19 cellular contexts compared by ENCODE assay signal in genomic region chr10:3787816-3788215, GRCh38. TPM values are rescaled to one million over a fixed set of nuclear protein-coding genes. Genes with fewer than 3 reads are reported as not detected.
DNase-seq lines count a peak whose midpoint lies in the region; ATAC-seq, FAIRE-seq and TF ChIP-seq lines count a peak whose summit lies in the region.
"Had no signal": no experiment of that assay in that cellular context is flagged by ENCODE, and none has a peak within 500 bp of the region (broad histone marks: within the 10 kb centered on the region; RNA-seq: fewer than 3 reads in every experiment).

No MANE protein-coding gene starts in this region.

- FAIRE-seq in small intestine (lab: Jason Lieb, UNC): no peak
- FAIRE-seq: endothelial cell of umbilical vein had no signal

- H3K36me3 Mint-ChIP-seq in activated naive CD4-positive, alpha-beta T cell treated with anti-CD3 and anti-CD28 coated beads, Interleukin-2, amount 50 U/mL, for 24 hours: peaks cover 21% of the 10 kb centered on the region
- H3K36me3 Mint-ChIP-seq in T-cell: peaks cover 23% of the 10 kb centered on the region
- H3K36me3 Mint-ChIP-seq in activated T-helper 1 cell treated with anti-CD3 and anti-CD28 coated beads, Interleukin-12 subunit alpha, Interleukin-12 subunit beta, Interleukin-2, Interleukin-4 antibody, amounts not matched to agents 30 ng/mL and 10 ng/mL and 1 ng/mL, durations not matched to agents 14 hours and 24 hours and 36 hours (ENCODE audit: low read depth): peaks cover 25% of the 10 kb centered on the region

- H3K27me3 ChIP-seq in esophagus muscularis mucosa: no peaks in the 10 kb centered on the region
- H3K27me3 ChIP-seq in small intestine (ENCODE audit: control insufficient read depth in 2 of 2, insufficient read depth in 2 of 2, low read length in 2 of 2): no peaks in the 10 kb centered on the region
- H3K27me3 ChIP-seq: left lung, vagina had no signal

- POLR2A ChIA-PET in T-cell (lab: Charles Lee): interaction anchor here in 1 of 2 donors (0.6 kb wide), 1 partner anchor 100 kb away, joined by 4 read pairs; no protein-coding TSS in a partner anchor

- no peak overlapping the region for H3K4me3 Mint-ChIP-seq in activated naive CD4-positive, alpha-beta T cell treated with anti-CD3 and anti-CD28 coated beads, Interleukin-2, amount 50 U/mL, for 24 hours
- no peak overlapping the region for H3K4me3 Mint-ChIP-seq in T-cell
- no peak overlapping the region for H3K4me3 Mint-ChIP-seq in activated T-helper 1 cell treated with anti-CD3 and anti-CD28 coated beads, Interleukin-12 subunit alpha, Interleukin-12 subunit beta, Interleukin-2, Interleukin-4 antibody, amounts not matched to agents 30 ng/mL and 10 ng/mL and 1 ng/mL, durations not matched to agents 14 hours and 24 hours and 36 hours
- H3K4me3 Mint-ChIP-seq: activated T-cell treated with anti-CD3 and anti-CD28 coated beads, Interleukin-2, amount 50 U/mL, for 4 hours had no signal

- H3K9me3 ChIP-seq in esophagus muscularis mucosa (peaks cover 0 to 8% (median 2%) of the 10 kb centered on the region in 4 donors), small intestine (ENCODE audit: control insufficient read depth, low read depth) (no peaks in the 10 kb centered on the region)

- H3K4me3 ChIP-seq in esophagus muscularis mucosa: no peak overlapping the region
- no peak overlapping the region for H3K4me3 ChIP-seq in small intestine (ENCODE audit: low read depth in 1 of 2, low read length in 2 of 2)
- H3K4me3 ChIP-seq: left lung, vagina had no signal

- H3K4me1 Mint-ChIP-seq in activated naive CD4-positive, alpha-beta T cell treated with anti-CD3 and anti-CD28 coated beads, Interleukin-2, amount 50 U/mL, for 24 hours: peaks cover 26% of the 10 kb centered on the region
- peaks cover 8 to 15% (median 15%) of the 10 kb centered on the region in 3 donors for H3K4me1 Mint-ChIP-seq in T-cell
- peaks cover 30% of the 10 kb centered on the region for H3K4me1 Mint-ChIP-seq in activated T-helper 1 cell treated with anti-CD3 and anti-CD28 coated beads, Interleukin-12 subunit alpha, Interleukin-12 subunit beta, Interleukin-2, Interleukin-4 antibody, amounts not matched to agents 30 ng/mL and 10 ng/mL and 1 ng/mL, durations not matched to agents 14 hours and 24 hours and 36 hours (ENCODE audit: low read depth)

- CTCF ChIA-PET in T-cell (lab: Charles Lee): no interaction called here

- no peaks in the 10 kb centered on the region for H3K9me3 Mint-ChIP-seq in activated naive CD4-positive, alpha-beta T cell treated with anti-CD3 and anti-CD28 coated beads, Interleukin-2, amount 50 U/mL, for 24 hours
- H3K9me3 Mint-ChIP-seq in T-cell: peaks cover 7 to 12% (median 7%) of the 10 kb centered on the region in 3 donors
- peaks cover 18% of the 10 kb centered on the region for H3K9me3 Mint-ChIP-seq in activated T-helper 1 cell treated with anti-CD3 and anti-CD28 coated beads, Interleukin-12 subunit alpha, Interleukin-12 subunit beta, Interleukin-2, Interleukin-4 antibody, amounts not matched to agents 30 ng/mL and 10 ng/mL and 1 ng/mL, durations not matched to agents 14 hours and 24 hours and 36 hours

- TF ChIP-seq EP300 in esophagus muscularis mucosa (IDR thresholded peaks at IDR 0.05): no peak

- intact Hi-C loops in esophagus muscularis mucosa (cut with DNase I): loop anchor here (5.0 to 10.0 kb wide), 4 partner anchors 64 to 977 kb away; no protein-coding TSS in a partner anchor
- intact Hi-C loops in activated T-helper 1 cell treated with anti-CD3 and anti-CD28 coated beads, Interleukin-12 subunit alpha, Interleukin-12 subunit beta, Interleukin-2, Interleukin-4 antibody, amounts not matched to agents 30 ng/mL and 10 ng/mL and 1 ng/mL, durations not matched to agents 14 hours and 24 hours and 36 hours (cut with micrococcal nuclease): no loop called here

- no peak for TF ChIP-seq CTCF in esophagus muscularis mucosa (IDR thresholded peaks at IDR 0.05)

- H3K36me3 ChIP-seq in esophagus muscularis mucosa (peaks cover 0 to 7% (median 0%) of the 10 kb centered on the region in 4 donors), small intestine (ENCODE audit: control insufficient read depth in 2 of 2, insufficient read depth in 2 of 2, low read length in 2 of 2) (no peaks in the 10 kb centered on the region)
- H3K36me3 ChIP-seq: left lung, vagina had no signal

- H3K4me1 ChIP-seq in esophagus muscularis mucosa: peaks cover 6 to 11% (median 9%) of the 10 kb centered on the region in 4 donors
- H3K4me1 ChIP-seq in small intestine (ENCODE audit: control insufficient read depth in 2 of 2, insufficient read depth in 1 of 2, low read depth in 1 of 2, low read length in 1 of 2): no peaks in the 10 kb centered on the region

- H3K27ac ChIP-seq in esophagus muscularis mucosa (replicated peaks in 1 of 4) (peak overlapping the region in 2 of 4 donors; percentile 98 to 100), small intestine (ENCODE audit: low read depth in 1 of 2, low read length in 1 of 2) (peak overlapping the region; percentile 14 to 64)

- ATAC-seq in T-cell (replicated peaks in 1 of 4): no peak
- ATAC-seq: activated T-cell treated with anti-CD3 and anti-CD28 coated beads, Interleukin-2, amount 50 U/mL, for 4 hours; left lung had no signal

- no peak for TF ChIP-seq POLR2A in esophagus muscularis mucosa (IDR thresholded peaks at IDR 0.05; ENCODE audit: low read depth)

- H3K27me3 Mint-ChIP-seq in activated naive CD4-positive, alpha-beta T cell treated with anti-CD3 and anti-CD28 coated beads, Interleukin-2, amount 50 U/mL, for 24 hours: no peaks in the 10 kb centered on the region
- no peaks in the 10 kb centered on the region for H3K27me3 Mint-ChIP-seq in T-cell
- H3K27me3 Mint-ChIP-seq in activated T-helper 1 cell treated with anti-CD3 and anti-CD28 coated beads, Interleukin-12 subunit alpha, Interleukin-12 subunit beta, Interleukin-2, Interleukin-4 antibody, amounts not matched to agents 30 ng/mL and 10 ng/mL and 1 ng/mL, durations not matched to agents 14 hours and 24 hours and 36 hours (ENCODE audit: insufficient read depth): no peaks in the 10 kb centered on the region

- DNase-seq in activated naive CD4-positive, alpha-beta T cell treated with anti-CD3 and anti-CD28 coated beads, Interleukin-2, amount 50 U/mL, for 16 hours: no peak
- DNase-seq in T-cell: no peak
- peak; percentile 80 for DNase-seq in esophagus muscularis mucosa (ENCODE audit: extremely low spot score)
- DNase-seq in small intestine: peak; percentile 86
- no peak for DNase-seq in DMS153 (lab: John Stamatoyannopoulos, UW)
- no peak for DNase-seq in activated T-helper 1 cell treated with anti-CD3 and anti-CD28 coated beads, Interleukin-12 subunit alpha, Interleukin-12 subunit beta, Interleukin-2, Interleukin-4 antibody, amounts not matched to agents 30 ng/mL and 10 ng/mL and 1 ng/mL, durations not matched to agents 14 hours and 24 hours and 36 hours (ENCODE audit: low spot score)
- DNase-seq in NCI-H146 (lab: John Stamatoyannopoulos, UW): no peak
- DNase-seq: activated CD4-positive, alpha-beta T cell treated with anti-CD3 and anti-CD28 coated beads for 4 hours; activated T-cell treated with anti-CD3 and anti-CD28 coated beads, Interleukin-2, amount 50 U/mL, for 4 hours; amniotic stem cell; foreskin melanocyte; H7; left lung; NCI-H1694; Right ventricle myocardium superior; stimulated activated CD4-positive, alpha-beta T cell treated with anti-CD3 and anti-CD28 coated beads, Interleukin-15, amount 100 ng/mL, for 24 hours had no signal

- peak overlapping the region; percentile 55 for H3K27ac Mint-ChIP-seq in activated naive CD4-positive, alpha-beta T cell treated with anti-CD3 and anti-CD28 coated beads, Interleukin-2, amount 50 U/mL, for 24 hours
- H3K27ac Mint-ChIP-seq in T-cell: peak overlapping the region; percentile 41 to 76
- no peak overlapping the region for H3K27ac Mint-ChIP-seq in activated T-helper 1 cell treated with anti-CD3 and anti-CD28 coated beads, Interleukin-12 subunit alpha, Interleukin-12 subunit beta, Interleukin-2, Interleukin-4 antibody, amounts not matched to agents 30 ng/mL and 10 ng/mL and 1 ng/mL, durations not matched to agents 14 hours and 24 hours and 36 hours

- 85% methylated on average over 9 of the region's 9 CpGs for WGBS in esophagus muscularis mucosa
- WGBS in small intestine, 3 donors: 36 to 67% (median 45%) methylated on average over 9 of the region's 9 CpGs

RNA-seq across cellular contexts. Expression of gene KLF6, which starts 2.8 kb away (rescaled TPM):
- total RNA-seq in T-cell: 1,000 to 10,000 TPM in 1 of 5 donors, 100 to 1,000 TPM in 4; 285 to 1,180 (median 400) TPM
- 100 to 1,000 TPM; 114 to 145 (median 123) TPM for total RNA-seq in esophagus muscularis mucosa
- 10 to 100 TPM; 47.3 to 97.7 (median 63.0) TPM for polyA plus RNA-seq in small intestine
- 110 and 113 TPM in 2 replicates for total RNA-seq in activated T-helper 1 cell treated with anti-CD3 and anti-CD28 coated beads, Interleukin-12 subunit alpha, Interleukin-12 subunit beta, Interleukin-2, Interleukin-4 antibody, amounts not matched to agents 30 ng/mL and 10 ng/mL and 1 ng/mL, durations not matched to agents 14 hours and 24 hours and 36 hours

Comparison
In these comparisons a context has a peak if more than half of its experiments do, and no peak if none do; other contexts are left out.
1. DNase-seq: peak in esophagus muscularis mucosa (single experiment) and small intestine (single experiment); none in activated naive CD4-positive, alpha-beta T cell treated with anti-CD3 and anti-CD28 coated beads, Interleukin-2, amount 50 U/mL, for 16 hours (single experiment), T-cell (0 of 34), DMS153 (single experiment), activated T-helper 1 cell treated with anti-CD3 and anti-CD28 coated beads, Interleukin-12 subunit alpha, Interleukin-12 subunit beta, Interleukin-2, Interleukin-4 antibody, amounts not matched to agents 30 ng/mL and 10 ng/mL and 1 ng/mL, durations not matched to agents 14 hours and 24 hours and 36 hours (single experiment) and NCI-H146 (single experiment).